In the genomic region with DNA sequence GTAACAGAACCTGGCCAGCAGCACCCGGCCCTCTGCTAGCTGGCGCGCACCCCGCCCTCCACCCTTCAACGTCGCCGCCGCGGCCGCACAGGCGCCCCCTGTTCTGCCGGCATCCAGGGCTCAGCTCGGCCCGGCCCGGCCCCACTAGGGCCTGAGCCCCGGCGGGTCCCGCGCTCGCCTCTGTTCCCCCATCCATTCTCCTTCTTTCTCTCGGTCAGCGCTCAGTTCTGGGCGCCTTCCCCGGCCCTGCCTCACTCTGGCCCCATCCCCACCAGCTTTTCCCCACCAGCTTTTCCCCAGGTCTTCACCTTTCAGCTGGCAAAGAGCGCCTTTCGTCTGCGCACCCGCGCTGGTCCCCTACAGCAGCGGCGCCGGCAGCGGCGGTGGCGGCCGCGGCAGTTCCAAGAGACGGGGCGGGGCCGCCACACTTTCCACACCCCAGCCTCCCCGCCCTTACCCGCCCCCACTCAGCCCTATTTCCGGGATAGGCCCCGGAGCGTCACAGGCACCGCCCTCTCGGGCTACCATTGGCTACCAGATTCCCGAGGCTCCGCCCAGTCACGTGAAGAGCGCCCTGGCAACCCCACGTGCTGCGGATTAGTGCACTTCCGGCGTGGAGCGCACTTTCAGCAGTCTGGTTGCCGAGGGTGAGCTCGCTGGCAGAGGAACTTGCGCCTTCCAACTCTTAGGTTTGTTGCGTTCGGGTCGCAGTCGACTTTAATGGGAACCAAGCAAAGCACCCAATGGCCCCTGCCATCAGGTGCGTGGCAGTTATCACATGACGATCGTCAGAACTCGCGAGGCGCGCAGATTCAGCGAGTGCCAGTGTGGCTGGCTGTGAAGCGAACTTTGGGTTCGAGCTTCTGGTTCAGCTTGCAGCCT, we compare ENCODE assay signal across 8 cellular contexts. TPM values are rescaled to one million over a fixed set of nuclear protein-coding genes. Genes with fewer than 3 reads are reported as not detected.
DNase-seq lines count a peak whose midpoint lies in the region; ATAC-seq, FAIRE-seq and TF ChIP-seq lines count a peak whose summit lies in the region.

A gene (minus strand): TSS at position 403 of the 882 bp plus-strand sequence. CDS start 831 bp downstream, outside the sequence.

- peaks cover 5% of the 10 kb centered on the region for H3K36me3 Mint-ChIP-seq in activated CD4-positive, alpha-beta T cell treated with anti-CD3 and anti-CD28 coated beads, Interleukin-2, amount 10 ng/mL, durations not matched to agents 7 days and 5 days (ENCODE audit: low read depth)

- CTCF ChIA-PET in activated CD4-positive, alpha-beta T cell treated with anti-CD3 and anti-CD28 coated beads, Interleukin-2, amount 10 ng/mL, durations not matched to agents 7 days and 5 days (lab: Charles Lee), result interaction anchor here (0.8 to 1.2 kb wide), 3 partner anchors 35 to 38 kb away, joined by 3 read pairs; a partner anchor contains a TSS

- 14% methylated on average over 29 of the region's 73 CpGs for WGBS in right lobe of liver (ENCODE audit: insufficient coverage, low coverage, low lambda C conversion rate, missing lambda C conversion rate)

- no peak for TF ChIP-seq CTCF in right lobe of liver (IDR thresholded peaks at IDR 0.05)

- peak within 1 kb of the TSS; percentile 53 to 71 (median 66) for H3K4me3 ChIP-seq in right lobe of liver

- H3K27ac ChIP-seq in right lobe of liver, result no peak within 1 kb of the TSS

- no peaks in the 10 kb centered on the region for H3K9me3 ChIP-seq in right lobe of liver

- peak; percentile 42 for TF ChIP-seq POLR2A in right lobe of liver (IDR thresholded peaks at IDR 0.05)

- peak within 1 kb of the TSS; percentile 97 for H3K4me3 Mint-ChIP-seq in activated CD4-positive, alpha-beta T cell treated with anti-CD3 and anti-CD28 coated beads, Interleukin-2, amount 10 ng/mL, durations not matched to agents 7 days and 5 days

- peaks cover 0 to 3% (median 0%) of the 10 kb centered on the region in 4 donors for H3K4me1 ChIP-seq in right lobe of liver

- DNase-seq in Ammon's horn (ENCODE audit: low spot score) (peak; percentile 92), GM19239 (ENCODE audit: insufficient read length, low spot score) (peak; percentile 79), NCI-H510A treated with DMSO at 0.1 percent for 48 hours (lab: John Stamatoyannopoulos, UW) (peak; percentile 97), dermis microvascular lymphatic vessel endothelial cell (ENCODE audit: low read depth in 2 of 2) (peak; percentile 72 to 90), right lobe of liver (peak; percentile 85 to 95 (median 89))
- peak; percentile 98 for DNase-seq in activated CD4-positive, alpha-beta T cell treated with anti-CD3 and anti-CD28 coated beads, Interleukin-2, amount 10 ng/mL, durations not matched to agents 7 days and 5 days
- DNase-seq in stimulated activated CD4-positive, alpha-beta T cell treated with anti-CD3 and anti-CD28 coated beads, Interleukin-4, amount 100 ng/mL, for 1 hour, result peak; percentile 96

- FAIRE-seq in GM19239 (lab: Jason Lieb, UNC), result peak; percentile 77

- H3K27ac Mint-ChIP-seq in activated CD4-positive, alpha-beta T cell treated with anti-CD3 and anti-CD28 coated beads, Interleukin-2, amount 10 ng/mL, durations not matched to agents 7 days and 5 days, result peak within 1 kb of the TSS; percentile 98

- POLR2A ChIA-PET in activated CD4-positive, alpha-beta T cell treated with anti-CD3 and anti-CD28 coated beads, Interleukin-2, amount 10 ng/mL, durations not matched to agents 7 days and 5 days (lab: Charles Lee), result interaction anchor here (0.9 kb wide), 1 partner anchor 39 kb away, joined by 3 read pairs; no protein-coding TSS in a partner anchor

- H3K4me1 Mint-ChIP-seq in activated CD4-positive, alpha-beta T cell treated with anti-CD3 and anti-CD28 coated beads, Interleukin-2, amount 10 ng/mL, durations not matched to agents 7 days and 5 days, result peaks cover 34% of the 10 kb centered on the region

- no peaks in the 10 kb centered on the region for H3K27me3 ChIP-seq in right lobe of liver

- H3K36me3 ChIP-seq in right lobe of liver, result no peaks in the 10 kb centered on the region

- ATAC-seq in HG03439 (IDR thresholded peaks at IDR 0.05; ENCODE audit: unreplicated experiment) (peak; percentile 93), right lobe of liver (peak; percentile 96 to 99 (median 98))

- H3K9me3 Mint-ChIP-seq in activated CD4-positive, alpha-beta T cell treated with anti-CD3 and anti-CD28 coated beads, Interleukin-2, amount 10 ng/mL, durations not matched to agents 7 days and 5 days, result peaks cover 20% of the 10 kb centered on the region

- peaks cover 18% of the 10 kb centered on the region for H3K27me3 Mint-ChIP-seq in activated CD4-positive, alpha-beta T cell treated with anti-CD3 and anti-CD28 coated beads, Interleukin-2, amount 10 ng/mL, durations not matched to agents 7 days and 5 days

- intact Hi-C loops in right lobe of liver (cut with DNase I), result no loop called here

RNA-seq across cellular contexts. Expression of the gene that starts here (rescaled TPM):
- total RNA-seq in activated CD4-positive, alpha-beta T cell treated with anti-CD3 and anti-CD28 coated beads, Interleukin-2, amount 10 ng/mL, durations not matched to agents 7 days and 5 days, result 10 to 100 TPM; 10.7 to 12.1 TPM
- total RNA-seq in dermis microvascular lymphatic vessel endothelial cell (3.7 and 4.4 TPM in 2 replicates), right lobe of liver (1 to 10 TPM in 5 of 6 experiments, under 1 TPM in 1; 0.79 to 4.1 (median 2.5) TPM)
